In genomic region chr2:207040606-207041173, GRCh38 we compare ENCODE assay signal across 17 cellular contexts.
"Had no signal": no experiment of that assay in that cellular context is flagged by ENCODE, and none has a peak within 500 bp of the region (broad histone marks: within the 10 kb centered on the region; RNA-seq: fewer than 3 reads in every experiment).

No MANE protein-coding gene starts in this region.

- H3K4me1 ChIP-seq: breast epithelium had no signal

- H3K27ac Mint-ChIP-seq: activated CD4-positive, alpha-beta memory T cell treated with anti-CD3 and anti-CD28 coated beads for 36 hours; activated naive CD8-positive, alpha-beta T cell treated with anti-CD3 and anti-CD28 coated beads for 36 hours; mesothelial cell of epicardium; stimulated activated memory B cell treated with anti-CD40 and anti-IgM and Interleukin-4, amounts not matched to agents 10 μg/mL and 1 μg/mL and 100 μg/mL, for 72 hours had no signal

- H3K36me3 ChIP-seq: breast epithelium, heart right ventricle, thoracic aorta, vagina had no signal

- H3K4me1 Mint-ChIP-seq: activated naive CD8-positive, alpha-beta T cell treated with anti-CD3 and anti-CD28 coated beads for 36 hours; stimulated activated memory B cell treated with anti-CD40 and anti-IgM and Interleukin-4, amounts not matched to agents 10 μg/mL and 1 μg/mL and 100 μg/mL, for 72 hours had no signal

- H3K9me3 Mint-ChIP-seq: activated CD4-positive, alpha-beta memory T cell treated with anti-CD3 and anti-CD28 coated beads for 36 hours; activated naive CD8-positive, alpha-beta T cell treated with anti-CD3 and anti-CD28 coated beads for 36 hours; activated T-cell treated with anti-CD3 and anti-CD28 coated beads, Interleukin-2, amount 50 U/mL, for 4 hours; mesothelial cell of epicardium; stimulated activated memory B cell treated with anti-CD40 and anti-IgM and Interleukin-4, amounts not matched to agents 10 μg/mL and 1 μg/mL and 100 μg/mL, for 72 hours had no signal

- H3K4me3 Mint-ChIP-seq: activated CD4-positive, alpha-beta memory T cell treated with anti-CD3 and anti-CD28 coated beads for 36 hours; activated naive CD8-positive, alpha-beta T cell treated with anti-CD3 and anti-CD28 coated beads for 36 hours; activated T-cell treated with anti-CD3 and anti-CD28 coated beads, Interleukin-2, amount 50 U/mL, for 4 hours; mesothelial cell of epicardium; stimulated activated memory B cell treated with anti-CD40 and anti-IgM and Interleukin-4, amounts not matched to agents 10 μg/mL and 1 μg/mL and 100 μg/mL, for 72 hours had no signal

- ATAC-seq: activated T-cell treated with anti-CD3 and anti-CD28 coated beads, Interleukin-2, amount 50 U/mL, for 4 hours; right cardiac atrium; stimulated activated memory B cell treated with anti-CD40 and anti-IgM and Interleukin-4, amounts not matched to agents 10 μg/mL and 1 μg/mL and 100 μg/mL, for 72 hours had no signal

- H3K27me3 ChIP-seq: breast epithelium, heart right ventricle, vagina had no signal

- H3K27ac ChIP-seq: heart right ventricle, thoracic aorta, vagina had no signal

- DNase-seq: activated CD4-positive, alpha-beta memory T cell treated with anti-CD3 and anti-CD28 coated beads for 36 hours; activated CD4-positive, alpha-beta T cell treated with anti-CD3 and anti-CD28 coated beads for 1 hour; activated gamma-delta T cell; activated naive CD8-positive, alpha-beta T cell treated with anti-CD3 and anti-CD28 coated beads for 36 hours; activated T-cell treated with anti-CD3 and anti-CD28 coated beads, Interleukin-2, amount 50 U/mL, for 4 hours; foreskin melanocyte; heart right ventricle; islet precursor cell; left ventricle myocardium superior; right cardiac atrium; stimulated activated CD4-positive, alpha-beta T cell treated with anti-CD3 and anti-CD28 coated beads, Interleukin-1b, Interleukin-23, amount 100 ng/mL, for 48 hours; T-helper 2 cell had no signal

- H3K27me3 Mint-ChIP-seq: activated naive CD8-positive, alpha-beta T cell treated with anti-CD3 and anti-CD28 coated beads for 36 hours had no signal

- H3K9me3 ChIP-seq: breast epithelium, heart right ventricle, thoracic aorta, vagina had no signal
